In genomic region chr10:69744971-69745370, GRCh38 we compare ENCODE assay signal across 19 cellular contexts. TPM values are rescaled to one million over a fixed set of nuclear protein-coding genes. Genes with fewer than 3 reads are reported as not detected.
DNase-seq lines count a peak whose midpoint lies in the region; ATAC-seq, FAIRE-seq and TF ChIP-seq lines count a peak whose summit lies in the region.
"Had no signal": no experiment of that assay in that cellular context is flagged by ENCODE, and none has a peak within 500 bp of the region (broad histone marks: within the 10 kb centered on the region; RNA-seq: fewer than 3 reads in every experiment).

No MANE protein-coding gene starts in this region.

- no peak overlapping the region for H3K4me3 Mint-ChIP-seq in activated T-cell treated with anti-CD3 and anti-CD28 coated beads, Interleukin-2, amount 50 U/mL, for 72 hours
- H3K4me3 Mint-ChIP-seq: CD4-positive, alpha-beta memory T cell; GM23338; H9 had no signal

- peaks cover 51% of the 10 kb centered on the region for H3K27me3 Mint-ChIP-seq in activated T-cell treated with anti-CD3 and anti-CD28 coated beads, Interleukin-2, amount 50 U/mL, for 72 hours (ENCODE audit: low read depth)

- no peaks in the 10 kb centered on the region for H3K36me3 Mint-ChIP-seq in activated T-cell treated with anti-CD3 and anti-CD28 coated beads, Interleukin-2, amount 50 U/mL, for 72 hours (ENCODE audit: insufficient read depth in 2 of 2)
- H3K36me3 Mint-ChIP-seq: CD4-positive, alpha-beta memory T cell had no signal

- H3K27me3 ChIP-seq in OCI-LY3 (ENCODE audit: low read depth, low read length), result peaks cover 27% of the 10 kb centered on the region
- H3K27me3 ChIP-seq in bronchial epithelial cell (ENCODE audit: control insufficient read depth, insufficient read depth, low read length), result no peaks in the 10 kb centered on the region
- H3K27me3 ChIP-seq in keratinocyte (ENCODE audit: control insufficient read depth, extremely low read depth, insufficient read depth, low read length), result no peaks in the 10 kb centered on the region

- H2AFZ ChIP-seq in OCI-LY3 (ENCODE audit: low read depth, low read length), result no peak overlapping the region
- no peak overlapping the region for H2AFZ ChIP-seq in keratinocyte (ENCODE audit: control insufficient read depth, low read length)
- H2AFZ ChIP-seq: GM23338 had no signal

- H3K36me3 ChIP-seq in OCI-LY3 (replicated peaks; ENCODE audit: low read depth, low read length) (no peaks in the 10 kb centered on the region), bronchial epithelial cell (ENCODE audit: control insufficient read depth, insufficient read depth, low read length) (no peaks in the 10 kb centered on the region), keratinocyte (ENCODE audit: control insufficient read depth in 2 of 2, extremely low read depth in 1 of 2, insufficient read depth in 2 of 2, low read length in 2 of 2) (no peaks in the 10 kb centered on the region)

- TF ChIP-seq CTCF in OCI-LY3 (IDR thresholded peaks at IDR 0.05; ENCODE audit: low read depth, low read length) (no peak), RWPE1 (conservative IDR thresholded peaks at IDR 0.05; ENCODE audit: low read depth) (no peak), bronchial epithelial cell (IDR thresholded peaks at IDR 0.05; ENCODE audit: insufficient read depth, low read length, severe bottlenecking) (no peak), keratinocyte (optimal IDR thresholded peaks at IDR 0.05 in 1 of 3, IDR thresholded peaks at IDR 0.05 in 1 of 3, conservative IDR thresholded peaks at IDR 0.05 in 1 of 3; ENCODE audit: extremely low read depth in 1 of 3, insufficient read depth in 2 of 3, low read length in 3 of 3) (no peak), GM10266 (IDR thresholded peaks at IDR 0.05; ENCODE audit: control insufficient read depth, insufficient read depth, low read depth, missing control alignments) (no peak)

- no peak overlapping the region for H3K27ac ChIP-seq in OCI-LY3 (ENCODE audit: low read length)
- no peak overlapping the region for H3K27ac ChIP-seq in RWPE1
- H3K27ac ChIP-seq in keratinocyte (ENCODE audit: control insufficient read depth, insufficient read depth, low read length), result no peak overlapping the region

- H3K4me1 ChIP-seq in OCI-LY3 (ENCODE audit: low read length) (peaks cover 32% of the 10 kb centered on the region), keratinocyte (ENCODE audit: control insufficient read depth, extremely low read depth, insufficient read depth, low read length) (peaks cover 2% of the 10 kb centered on the region)

- H3K9me3 Mint-ChIP-seq in activated T-cell treated with anti-CD3 and anti-CD28 coated beads, Interleukin-2, amount 50 U/mL, for 72 hours, result no peaks in the 10 kb centered on the region
- H3K9me3 Mint-ChIP-seq: GM23338, H9 had no signal

- POLR2A ChIA-PET in RWPE1 (lab: Yijun Ruan, JAX; ENCODE audit: low non-redundant PET), result no interaction called here

- FAIRE-seq in bronchial epithelial cell (lab: Jason Lieb, UNC) (no peak), keratinocyte (lab: Jason Lieb, UNC) (peak; percentile 17)
- FAIRE-seq: G401.6 had no signal

- H3K79me2 ChIP-seq in OCI-LY3 (ENCODE audit: low read length), result no peaks in the 10 kb centered on the region
- no peaks in the 10 kb centered on the region for H3K79me2 ChIP-seq in keratinocyte (ENCODE audit: control insufficient read depth, insufficient read depth, low read length)

- no peak overlapping the region for H3K27ac Mint-ChIP-seq in activated T-cell treated with anti-CD3 and anti-CD28 coated beads, Interleukin-2, amount 50 U/mL, for 72 hours
- H3K27ac Mint-ChIP-seq: CD4-positive, alpha-beta memory T cell; GM23338; H9 had no signal

- dilution Hi-C loops in keratinocyte (cut with MboI; ENCODE audit: extremely low pct_ligation_motif_present, low sequenced_read_pairs), result no loop called here

- no peak overlapping the region for H3K9ac ChIP-seq in OCI-LY3 (ENCODE audit: low read length)
- no peak overlapping the region for H3K9ac ChIP-seq in keratinocyte (ENCODE audit: control insufficient read depth, extremely low read depth, insufficient read depth, low read length)

- DNase-seq in RWPE1 (ENCODE audit: low spot score), result peak; percentile 49
- DNase-seq in bronchial epithelial cell (ENCODE audit: low read depth), result peak; percentile 47
- DNase-seq in keratinocyte (ENCODE audit: low read depth, low spot score), result no peak
- DNase-seq in NCI-H1694 treated with DMSO at 0.1 percent for 48 hours (lab: John Stamatoyannopoulos, UW), result no peak
- DNase-seq in GM10266 (ENCODE audit: extremely low spot score), result no peak
- DNase-seq in activated T-cell treated with anti-CD3 and anti-CD28 coated beads, Interleukin-2, amount 50 U/mL, for 72 hours, result no peak
- DNase-seq: C1 segment of cervical spinal cord; Calu3; CD4-positive, alpha-beta memory T cell; COR-L47; DMS153; DND-41; H9 had no signal

- H3K9me3 ChIP-seq in OCI-LY3 (ENCODE audit: insufficient read depth, low read length), result no peaks in the 10 kb centered on the region
- no peaks in the 10 kb centered on the region for H3K9me3 ChIP-seq in keratinocyte (ENCODE audit: control insufficient read depth, low read depth, low read length)

- CTCF ChIA-PET in RWPE1 (lab: Yijun Ruan, JAX), result no interaction called here

- peaks cover 3% of the 10 kb centered on the region for H3K9me1 ChIP-seq in keratinocyte (ENCODE audit: control insufficient read depth, extremely low read depth, insufficient read depth, low read length)

- H3K4me1 Mint-ChIP-seq in activated T-cell treated with anti-CD3 and anti-CD28 coated beads, Interleukin-2, amount 50 U/mL, for 72 hours (ENCODE audit: low read depth), result peaks cover 7% of the 10 kb centered on the region

- peak overlapping the region; percentile 53 for H3K4me3 ChIP-seq in OCI-LY3 (ENCODE audit: low read length)
- no peak overlapping the region for H3K4me3 ChIP-seq in bronchial epithelial cell (ENCODE audit: low read depth, low read length)
- no peak overlapping the region for H3K4me3 ChIP-seq in keratinocyte (ENCODE audit: control insufficient read depth in 2 of 3, extremely low read depth in 1 of 3, insufficient read depth in 2 of 3, low read depth in 1 of 3, low read length in 3 of 3)
- H3K4me3 ChIP-seq: GM12878, GM23338 had no signal

- ATAC-seq in HG02623 (IDR thresholded peaks at IDR 0.05; ENCODE audit: unreplicated experiment), result no peak
- ATAC-seq in activated T-cell treated with anti-CD3 and anti-CD28 coated beads, Interleukin-2, amount 50 U/mL, for 72 hours (replicated peaks in 1 of 2), result no peak
- ATAC-seq: GM23338, HCT116 had no signal

- H4K20me1 ChIP-seq in OCI-LY3 (ENCODE audit: insufficient read depth, low read length) (no peaks in the 10 kb centered on the region; the same call in 1 of the 2 replicates), keratinocyte (ENCODE audit: control insufficient read depth, extremely low read depth, insufficient read depth, low read length) (no peaks in the 10 kb centered on the region)

- H3K4me2 ChIP-seq in OCI-LY3 (ENCODE audit: low read length), result peak overlapping the region; percentile 73
- no peak overlapping the region for H3K4me2 ChIP-seq in keratinocyte (ENCODE audit: control insufficient read depth, extremely low read depth, insufficient read depth, low read depth, low read length)
- H3K4me2 ChIP-seq: GM23338 had no signal

RNA-seq across cellular contexts. Expression of gene COL13A1, which starts 56.7 kb away (rescaled TPM):
- under 0.01 TPM in 1 of 2 replicates, not detected in the other for total RNA-seq in bronchial epithelial cell
- polyA plus RNA-seq in keratinocyte, result 0.89 to 3.2 TPM (median 1.5 TPM) in 3 replicates
- 0.30 TPM for polyA plus RNA-seq in keratinocyte (2011; ENCODE audit: low read depth)
- polyA plus RNA-seq in keratinocyte (2011; cell fraction: cytosol; rRNA removed), result 0.51 and 0.55 TPM in 2 replicates
- polyA plus RNA-seq in keratinocyte (2011; cell fraction: nucleus; rRNA removed), result 2.0 and 4.9 TPM in 2 replicates
- 0.63 and 3.5 TPM in 2 replicates for polyA plus RNA-seq in keratinocyte (2012; ENCODE audit: low replicate concordance)
- polyA minus RNA-seq in keratinocyte, result 0.20 to 0.67 TPM (median 0.52 TPM) in 3 replicates
- not detected for polyA minus RNA-seq in keratinocyte (2011; cell fraction: cytosol; rRNA and poly(A)+ RNA removed)
- 2.3 and 2.5 TPM in 2 replicates for polyA minus RNA-seq in keratinocyte (2011; cell fraction: nucleus; rRNA and poly(A)+ RNA removed)
- not detected for total RNA-seq in activated T-cell treated with anti-CD3 and anti-CD28 coated beads, Interleukin-2, amount 50 U/mL, for 72 hours
- total RNA-seq: CD4-positive, alpha-beta memory T cell; GM12878 had no signal
- polyA plus RNA-seq: CD4-positive, alpha-beta memory T cell had no signal

Comparison
In these comparisons a context has a peak if more than half of its experiments do, and no peak if none do; other contexts are left out.
1. DNase-seq: peak in RWPE1 (single experiment) and bronchial epithelial cell (single experiment); none in keratinocyte (single experiment), NCI-H1694 treated with DMSO at 0.1 percent for 48 hours (single experiment), GM10266 (single experiment) and activated T-cell treated with anti-CD3 and anti-CD28 coated beads, Interleukin-2, amount 50 U/mL, for 72 hours (0 of 2).